In the genomic region with DNA sequence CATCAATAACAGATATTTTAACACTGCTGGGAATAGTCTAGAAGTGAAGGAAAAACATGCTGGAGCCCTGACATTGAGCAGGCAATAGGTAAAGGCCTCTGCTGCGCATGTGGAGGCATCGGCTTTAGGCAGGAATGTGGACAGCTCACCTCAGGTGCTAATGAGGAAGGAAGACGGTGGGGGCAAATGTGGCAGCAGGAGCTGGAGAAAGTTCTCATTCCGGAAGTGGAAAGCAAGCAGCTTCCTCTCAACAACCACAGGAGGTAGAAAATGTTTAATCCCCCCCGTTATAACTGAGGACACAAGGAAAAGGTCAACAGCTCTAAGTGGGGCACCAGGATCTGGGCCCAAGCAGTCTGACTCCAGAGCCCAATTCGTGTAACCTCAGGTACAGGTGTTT, we compare ENCODE assay signal across 1 cellular context.
TF ChIP-seq lines count a peak whose summit lies in the region.

No MANE protein-coding gene starts in this region.

TF ChIP-seq in WTC11, 78 proteins besides CTCF, POLR2A, EP300 and RAD21 (continued from another document):
- TF ChIP-seq AFF4 (CRISPR knock-in tag; IDR thresholded peaks at IDR 0.05; ENCODE audit: borderline replicate concordance) (no peak), SMAD4 (CRISPR knock-in tag; IDR thresholded peaks at IDR 0.05) (no peak), ZNF512 (CRISPR knock-in tag; IDR thresholded peaks at IDR 0.05; ENCODE audit: borderline replicate concordance) (no peak), IRF1 (CRISPR knock-in tag; IDR thresholded peaks at IDR 0.05) (no peak), RELA (CRISPR knock-in tag; IDR thresholded peaks at IDR 0.05; ENCODE audit: borderline replicate concordance) (no peak), SP1 (CRISPR knock-in tag; conservative IDR thresholded peaks at IDR 0.05) (no peak), E2F1 (CRISPR knock-in tag; IDR thresholded peaks at IDR 0.05) (no peak), ZBTB21 (CRISPR knock-in tag; IDR thresholded peaks at IDR 0.05; ENCODE audit: borderline replicate concordance) (no peak), TEAD4 (CRISPR knock-in tag; IDR thresholded peaks at IDR 0.05) (no peak), IRF2 (CRISPR knock-in tag; IDR thresholded peaks at IDR 0.05; ENCODE audit: borderline replicate concordance, low read depth) (no peak), NFATC4 (CRISPR knock-in tag; IDR thresholded peaks at IDR 0.05) (no peak), CREB1 (CRISPR knock-in tag; IDR thresholded peaks at IDR 0.05) (no peak)
